Comparison of ENCODE assay signal across 8 cellular contexts in the genomic region with DNA sequence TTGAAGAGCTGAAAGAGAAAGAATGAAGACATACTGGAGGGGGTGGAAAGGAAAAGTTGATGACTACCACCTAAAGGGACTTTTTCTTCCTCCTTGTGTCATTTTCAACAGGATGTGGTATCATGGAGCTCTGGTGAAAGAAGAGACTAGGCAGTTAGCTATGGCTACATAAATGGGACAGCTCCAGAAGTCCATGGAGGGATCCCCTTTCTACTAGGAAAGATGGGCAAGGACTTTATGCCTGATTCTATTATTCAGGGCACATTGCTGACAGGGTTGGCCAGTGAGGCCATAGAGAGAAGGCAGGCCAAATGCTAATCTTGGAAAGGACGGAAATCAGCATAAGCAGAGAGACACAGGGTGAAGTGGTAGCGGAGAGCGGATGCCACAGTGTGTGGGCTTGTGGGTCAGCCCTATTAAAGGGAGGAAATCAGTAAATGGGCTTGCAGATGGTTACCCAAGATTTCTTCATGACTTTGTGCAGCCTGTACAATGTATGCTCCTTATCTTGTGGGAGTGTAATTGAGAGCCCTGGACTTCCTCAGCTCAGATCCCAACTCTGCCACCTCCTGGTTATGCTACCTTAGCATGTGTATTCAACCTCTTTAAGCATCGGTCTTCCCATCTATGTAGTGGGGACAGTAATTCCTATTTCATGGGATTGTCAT.
DNase-seq lines count a peak whose midpoint lies in the region; ATAC-seq and TF ChIP-seq lines count a peak whose summit lies in the region.

No MANE protein-coding gene starts in this region.

- peak; percentile 32 for TF ChIP-seq CTCF in GM12873 (IDR thresholded peaks at IDR 0.05; ENCODE audit: insufficient read depth, low read depth, low read length, missing control alignments)

- peak; percentile 61 to 74 for DNase-seq in NOMO-1 (lab: John Stamatoyannopoulos, UW; ENCODE audit: unreplicated experiment in 2 of 2)
- DNase-seq in fibroblast of peridontal ligament (ENCODE audit: extremely low read depth) = peak; percentile 21
- no peak for DNase-seq in C1 segment of cervical spinal cord (lab: John Stamatoyannopoulos, UW)
- no peak for DNase-seq in NCI-H1417 (lab: John Stamatoyannopoulos, UW)
- no peak for DNase-seq in COLO668 (lab: John Stamatoyannopoulos, UW; ENCODE audit: unreplicated experiment)

- ATAC-seq in GM21529 (IDR thresholded peaks at IDR 0.05; ENCODE audit: unreplicated experiment) (peak; percentile 38), HG03469 (IDR thresholded peaks at IDR 0.05; ENCODE audit: unreplicated experiment) (no peak)

Comparison
In these comparisons a context has a peak if more than half of its experiments do, and no peak if none do; other contexts are left out.
1. DNase-seq: peak in NOMO-1 (2 of 2) and fibroblast of peridontal ligament (single experiment); none in C1 segment of cervical spinal cord (0 of 14), NCI-H1417 (0 of 3) and COLO668 (single experiment).